ENCODE assay signal across 3 cellular contexts in genomic region chr11:128701086-128701485, GRCh38.
TF ChIP-seq lines count a peak whose summit lies in the region.

No MANE protein-coding gene starts in this region.

TF ChIP-seq in HEK293, 187 proteins besides CTCF, POLR2A, EP300 and RAD21:
- TF ChIP-seq SCRT2 (tag by site-specific recombination; IDR thresholded peaks at IDR 0.05) (peak; percentile 51; the same call in 1 of the 2 replicates), KLF1 (tag by site-specific recombination; IDR thresholded peaks at IDR 0.05) (no peak)

TF ChIP-seq in K562, 482 proteins besides CTCF, POLR2A, EP300 and RAD21:
- TF ChIP-seq, protein P1, sequence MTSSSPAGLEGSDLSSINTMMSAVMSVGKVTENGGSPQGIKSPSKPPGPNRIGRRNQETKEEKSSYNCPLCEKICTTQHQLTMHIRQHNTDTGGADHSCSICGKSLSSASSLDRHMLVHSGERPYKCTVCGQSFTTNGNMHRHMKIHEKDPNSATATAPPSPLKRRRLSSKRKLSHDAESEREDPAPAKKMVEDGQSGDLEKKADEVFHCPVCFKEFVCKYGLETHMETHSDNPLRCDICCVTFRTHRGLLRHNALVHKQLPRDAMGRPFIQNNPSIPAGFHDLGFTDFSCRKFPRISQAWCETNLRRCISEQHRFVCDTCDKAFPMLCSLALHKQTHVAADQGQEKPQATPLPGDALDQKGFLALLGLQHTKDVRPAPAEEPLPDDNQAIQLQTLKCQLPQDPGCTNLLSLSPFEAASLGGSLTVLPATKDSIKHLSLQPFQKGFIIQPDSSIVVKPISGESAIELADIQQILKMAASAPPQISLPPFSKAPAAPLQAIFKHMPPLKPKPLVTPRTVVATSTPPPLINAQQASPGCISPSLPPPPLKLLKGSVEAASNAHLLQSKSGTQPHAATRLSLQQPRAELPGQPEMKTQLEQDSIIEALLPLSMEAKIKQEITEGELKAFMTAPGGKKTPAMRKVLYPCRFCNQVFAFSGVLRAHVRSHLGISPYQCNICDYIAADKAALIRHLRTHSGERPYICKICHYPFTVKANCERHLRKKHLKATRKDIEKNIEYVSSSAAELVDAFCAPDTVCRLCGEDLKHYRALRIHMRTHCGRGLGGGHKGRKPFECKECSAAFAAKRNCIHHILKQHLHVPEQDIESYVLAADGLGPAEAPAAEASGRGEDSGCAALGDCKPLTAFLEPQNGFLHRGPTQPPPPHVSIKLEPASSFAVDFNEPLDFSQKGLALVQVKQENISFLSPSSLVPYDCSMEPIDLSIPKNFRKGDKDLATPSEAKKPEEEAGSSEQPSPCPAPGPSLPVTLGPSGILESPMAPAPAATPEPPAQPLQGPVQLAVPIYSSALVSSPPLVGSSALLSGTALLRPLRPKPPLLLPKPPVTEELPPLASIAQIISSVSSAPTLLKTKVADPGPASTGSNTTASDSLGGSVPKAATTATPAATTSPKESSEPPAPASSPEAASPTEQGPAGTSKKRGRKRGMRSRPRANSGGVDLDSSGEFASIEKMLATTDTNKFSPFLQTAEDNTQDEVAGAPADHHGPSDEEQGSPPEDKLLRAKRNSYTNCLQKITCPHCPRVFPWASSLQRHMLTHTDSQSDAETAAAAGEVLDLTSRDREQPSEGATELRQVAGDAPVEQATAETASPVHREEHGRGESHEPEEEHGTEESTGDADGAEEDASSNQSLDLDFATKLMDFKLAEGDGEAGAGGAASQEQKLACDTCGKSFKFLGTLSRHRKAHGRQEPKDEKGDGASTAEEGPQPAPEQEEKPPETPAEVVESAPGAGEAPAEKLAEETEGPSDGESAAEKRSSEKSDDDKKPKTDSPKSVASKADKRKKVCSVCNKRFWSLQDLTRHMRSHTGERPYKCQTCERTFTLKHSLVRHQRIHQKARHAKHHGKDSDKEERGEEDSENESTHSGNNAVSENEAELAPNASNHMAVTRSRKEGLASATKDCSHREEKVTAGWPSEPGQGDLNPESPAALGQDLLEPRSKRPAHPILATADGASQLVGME (CRISPR knock-in tag; IDR thresholded peaks at IDR 0.05) = no peak
- TF ChIP-seq NFE2 (IDR thresholded peaks at IDR 0.05; ENCODE audit: low read depth) (peak; percentile 31; the same call in 1 of the 2 replicates), MAFG (tag; conservative IDR thresholded peaks at IDR 0.05) (peak; percentile 58), MTA2 (IDR thresholded peaks at IDR 0.05; ENCODE audit: low read depth) (no peak), ZNF316 (IDR thresholded peaks at IDR 0.05) (0 out of 2 replicates have a peak, but pooled peaks have one; percentile 12), ESRRB (CRISPR knock-in tag; IDR thresholded peaks at IDR 0.05; ENCODE audit: borderline replicate concordance) (no peak), HSF4 (CRISPR knock-in tag; IDR thresholded peaks at IDR 0.05; ENCODE audit: borderline replicate concordance) (no peak)
- TF ChIP-seq, protein P2, sequence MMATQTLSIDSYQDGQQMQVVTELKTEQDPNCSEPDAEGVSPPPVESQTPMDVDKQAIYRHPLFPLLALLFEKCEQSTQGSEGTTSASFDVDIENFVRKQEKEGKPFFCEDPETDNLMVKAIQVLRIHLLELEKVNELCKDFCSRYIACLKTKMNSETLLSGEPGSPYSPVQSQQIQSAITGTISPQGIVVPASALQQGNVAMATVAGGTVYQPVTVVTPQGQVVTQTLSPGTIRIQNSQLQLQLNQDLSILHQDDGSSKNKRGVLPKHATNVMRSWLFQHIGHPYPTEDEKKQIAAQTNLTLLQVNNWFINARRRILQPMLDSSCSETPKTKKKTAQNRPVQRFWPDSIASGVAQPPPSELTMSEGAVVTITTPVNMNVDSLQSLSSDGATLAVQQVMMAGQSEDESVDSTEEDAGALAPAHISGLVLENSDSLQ (IDR thresholded peaks at IDR 0.05) = no peak

TF ChIP-seq in HepG2, 621 proteins besides CTCF, POLR2A, EP300 and RAD21:
- TF ChIP-seq SALL1 (CRISPR knock-in tag; IDR thresholded peaks at IDR 0.05) (no peak), ZNF431 (CRISPR knock-in tag; IDR thresholded peaks at IDR 0.05; ENCODE audit: borderline replicate concordance, low read depth) (no peak), RFX3 (CRISPR knock-in tag; IDR thresholded peaks at IDR 0.05) (no peak), MXI1 (IDR thresholded peaks at IDR 0.05; ENCODE audit: borderline replicate concordance, low read depth, low read length) (no peak), ARID3A (IDR thresholded peaks at IDR 0.05; ENCODE audit: low read depth, low read length) (no peak)
- TF ChIP-seq, protein P3, sequence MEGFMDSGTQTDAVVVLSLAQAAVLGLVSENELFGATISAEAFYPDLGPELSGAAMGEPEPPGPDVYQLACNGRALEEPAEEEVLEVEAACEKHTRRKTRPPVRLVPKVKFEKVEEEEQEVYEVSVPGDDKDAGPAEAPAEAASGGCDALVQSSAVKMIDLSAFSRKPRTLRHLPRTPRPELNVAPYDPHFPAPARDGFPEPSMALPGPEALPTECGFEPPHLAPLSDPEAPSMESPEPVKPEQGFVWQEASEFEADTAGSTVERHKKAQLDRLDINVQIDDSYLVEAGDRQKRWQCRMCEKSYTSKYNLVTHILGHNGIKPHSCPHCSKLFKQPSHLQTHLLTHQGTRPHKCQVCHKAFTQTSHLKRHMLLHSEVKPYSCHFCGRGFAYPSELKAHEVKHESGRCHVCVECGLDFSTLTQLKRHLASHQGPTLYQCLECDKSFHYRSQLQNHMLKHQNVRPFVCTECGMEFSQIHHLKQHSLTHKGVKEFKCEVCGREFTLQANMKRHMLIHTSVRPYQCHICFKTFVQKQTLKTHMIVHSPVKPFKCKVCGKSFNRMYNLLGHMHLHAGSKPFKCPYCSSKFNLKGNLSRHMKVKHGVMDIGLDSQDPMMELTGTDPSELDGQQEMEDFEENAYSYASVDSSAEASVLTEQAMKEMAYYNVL (CRISPR knock-in tag; IDR thresholded peaks at IDR 0.05; ENCODE audit: borderline replicate concordance) = no peak
TF ChIP-seq in HepG2: peak in this region for 0.
